ENCODE assay signal across 12 cellular contexts in genomic region chr13:50393641-50394040, GRCh38.
A peak's percentile ranks its signal among the peaks of the same experiment; 100 is the strongest.
DNase-seq lines count a peak whose midpoint lies in the region; ATAC-seq, FAIRE-seq and TF ChIP-seq lines count a peak whose summit lies in the region.
"Had no signal": no experiment of that assay in that cellular context is flagged by ENCODE, and none has a peak within 500 bp of the region (broad histone marks: within the 10 kb centered on the region; RNA-seq: fewer than 3 reads in every experiment).

No MANE protein-coding gene starts in this region.

- POLR2A ChIA-PET in IMR-90 (lab: Charles Lee; ENCODE audit: unreplicated experiment): no interaction called here
- POLR2A ChIA-PET in OCI-LY7 (lab: Charles Lee): interaction anchor here (0.5 to 0.7 kb wide), 2 partner anchors 119 to 141 kb away, joined by 3 read pairs; no protein-coding TSS in a partner anchor

- H2BK5ac ChIP-seq in IMR-90 (ENCODE audit: low read depth, low read length, poor library complexity, severe bottlenecking): no peak overlapping the region
- H2BK5ac ChIP-seq in neuronal stem cell (ENCODE audit: low read length): no peak overlapping the region

- no peak overlapping the region for H2AK9ac ChIP-seq in IMR-90 (replicated peaks; ENCODE audit: low read depth, low read length, poor library complexity)

- in situ Hi-C loops in IMR-90 (cut with MboI; ENCODE audit: low sequenced_read_pairs): no loop called here

- no peak for TF ChIP-seq POLR2A in IMR-90 (IDR thresholded peaks at IDR 0.05; ENCODE audit: low read depth, low read length)

- DNase-seq in IMR-90: peak; percentile 30
- DNase-seq in NCI-H2227 treated with DMSO at 0.1 percent for 48 hours (lab: John Stamatoyannopoulos, UW): peak; percentile 48
- DNase-seq in bronchial epithelial cell (ENCODE audit: low read depth): peak; percentile 29
- peak; percentile 30 for DNase-seq in neuronal stem cell (ENCODE audit: low spot score)
- no peak for DNase-seq in OCI-LY7 (ENCODE audit: low spot score)
- DNase-seq in chondrocyte (ENCODE audit: low spot score): no peak
- no peak for DNase-seq in DMS79 (lab: John Stamatoyannopoulos, UW)
- DNase-seq: activated CD4-positive, alpha-beta T cell treated with anti-CD3 and anti-CD28 coated beads, Interleukin-2, amount 10 ng/mL, durations not matched to agents 24 days and 14 days; activated gamma-delta T cell treated with Interleukin-2 at 50 U/mL for 16 hours; COR-L47; stimulated activated CD4-positive, alpha-beta T cell treated with anti-CD3 and anti-CD28 coated beads, Interleukin-4, amount 100 ng/mL, for 4 hours had no signal

- no peaks in the 10 kb centered on the region for H3K9me3 Mint-ChIP-seq in chondrocyte (ENCODE audit: low read depth)
- H3K9me3 Mint-ChIP-seq: activated CD4-positive, alpha-beta T cell treated with anti-CD3 and anti-CD28 coated beads, Interleukin-2, amount 10 ng/mL, durations not matched to agents 24 days and 14 days had no signal

- H3K27ac ChIP-seq in IMR-90 (ENCODE audit: insufficient read depth, low read length): no peak overlapping the region
- no peak overlapping the region for H3K27ac ChIP-seq in neuronal stem cell (replicated peaks; ENCODE audit: low read length)
- H3K27ac ChIP-seq in OCI-LY7 (ENCODE audit: low read depth, low read length, poor library complexity, severe bottlenecking): no peak overlapping the region

- H3K27me3 ChIP-seq in IMR-90 (ENCODE audit: control insufficient read depth, insufficient read depth, low read length) (no peaks in the 10 kb centered on the region), bronchial epithelial cell (ENCODE audit: control insufficient read depth, insufficient read depth, low read length) (no peaks in the 10 kb centered on the region), neuronal stem cell (ENCODE audit: control insufficient read depth in 3 of 3, insufficient read depth in 3 of 3, low read depth in 1 of 3, low read length in 3 of 3) (no peaks in the 10 kb centered on the region)

- peaks cover 11% of the 10 kb centered on the region for H3K4me1 Mint-ChIP-seq in chondrocyte (ENCODE audit: low read depth)
- H3K4me1 Mint-ChIP-seq: activated CD4-positive, alpha-beta T cell treated with anti-CD3 and anti-CD28 coated beads, Interleukin-2, amount 10 ng/mL, durations not matched to agents 24 days and 14 days had no signal

- H3K9me2 ChIP-seq in OCI-LY7 (ENCODE audit: insufficient read depth, low read length): no peaks in the 10 kb centered on the region

- H3K36me3 ChIP-seq in IMR-90 (ENCODE audit: control insufficient read depth, insufficient read depth, low read length) (no peaks in the 10 kb centered on the region), bronchial epithelial cell (ENCODE audit: control insufficient read depth, insufficient read depth, low read length) (no peaks in the 10 kb centered on the region), neuronal stem cell (replicated peaks in 1 of 2; ENCODE audit: control insufficient read depth in 2 of 2, insufficient read depth in 2 of 2, low read length in 2 of 2) (no peaks in the 10 kb centered on the region), OCI-LY7 (ENCODE audit: insufficient read depth, low read length) (no peaks in the 10 kb centered on the region)

- no peaks in the 10 kb centered on the region for H3K79me1 ChIP-seq in IMR-90 (ENCODE audit: low read depth in 1 of 2, low read length in 2 of 2)
- no peaks in the 10 kb centered on the region for H3K79me1 ChIP-seq in neuronal stem cell (ENCODE audit: low read depth, low read length)

- no peaks in the 10 kb centered on the region for H3K36me3 Mint-ChIP-seq in chondrocyte (ENCODE audit: low read depth)

- H3K4me2 ChIP-seq in IMR-90 (ENCODE audit: low read depth, low read length) (no peak overlapping the region), neuronal stem cell (ENCODE audit: insufficient read depth, low read length, poor library complexity, severe bottlenecking) (no peak overlapping the region), OCI-LY7 (ENCODE audit: low read length) (no peak overlapping the region)

- TF ChIP-seq RAD21 in IMR-90 (IDR thresholded peaks at IDR 0.05; ENCODE audit: low read length): no peak

- no peak overlapping the region for H3K9ac ChIP-seq in IMR-90 (ENCODE audit: low read depth, low read length)
- H3K9ac ChIP-seq in neuronal stem cell (ENCODE audit: low read depth, low read length, poor library complexity): no peak overlapping the region

- no peak overlapping the region for H2BK12ac ChIP-seq in neuronal stem cell (ENCODE audit: low read length)

- H3K23ac ChIP-seq in IMR-90 (ENCODE audit: low read depth, low read length) (no peak overlapping the region), neuronal stem cell (ENCODE audit: low read depth, low read length, poor library complexity) (no peak overlapping the region)

- no peak overlapping the region for H2AK5ac ChIP-seq in IMR-90 (ENCODE audit: low read depth, low read length)
- H2AK5ac ChIP-seq in neuronal stem cell (ENCODE audit: low read depth, low read length): no peak overlapping the region

- H3K18ac ChIP-seq in IMR-90 (ENCODE audit: low read depth, low read length) (no peak overlapping the region), neuronal stem cell (ENCODE audit: low read length) (no peak overlapping the region)

- TF ChIP-seq CTCF in IMR-90 (conservative IDR thresholded peaks at IDR 0.05; ENCODE audit: low read depth, low read length) (no peak), bronchial epithelial cell (IDR thresholded peaks at IDR 0.05; ENCODE audit: insufficient read depth, low read length, severe bottlenecking) (no peak), OCI-LY7 (conservative IDR thresholded peaks at IDR 0.05; ENCODE audit: low read length) (no peak), chondrocyte (IDR thresholded peaks at IDR 0.05) (no peak)

- H4K5ac ChIP-seq in IMR-90 (ENCODE audit: low read depth, low read length): no peak overlapping the region

- WGBS in IMR-90 (ENCODE audit: extremely low coverage in 2 of 2, insufficient read length in 1 of 2), 2 experiments: no CpG with 5 or more reads among the region's 6 CpGs
- no CpG with 5 or more reads among the region's 6 CpGs for WGBS in neuronal stem cell (ENCODE audit: extremely low coverage in 2 of 2, insufficient read length in 2 of 2, insufficient replicate concordance in 1 of 2), 2 donors

- H4K8ac ChIP-seq in IMR-90 (ENCODE audit: low read depth in 2 of 2, low read length in 2 of 2) (no peak overlapping the region), neuronal stem cell (ENCODE audit: low read depth, low read length) (no peak overlapping the region)

- H3K27me3 Mint-ChIP-seq in chondrocyte (ENCODE audit: low read depth): no peaks in the 10 kb centered on the region

- H3K14ac ChIP-seq in IMR-90 (replicated peaks; ENCODE audit: low read depth, low read length) (no peak overlapping the region), neuronal stem cell (ENCODE audit: low read length) (no peak overlapping the region)

- intact Hi-C loops in IMR-90 (cut with micrococcal nuclease): no loop called here
- intact Hi-C loops in OCI-LY7 (cut with micrococcal nuclease; ENCODE audit: unreplicated experiment): no loop called here

- no TSS peak for BruUV-seq in IMR-90 (replicated peaks; lab: Mats Ljungman, UMichigan)
- no TSS peak for BruUV-seq in OCI-LY7 (replicated peaks; lab: Mats Ljungman, UMichigan)

- H3K4me1 ChIP-seq in IMR-90 (ENCODE audit: control insufficient read depth, insufficient read depth, low read length): peaks cover 2% of the 10 kb centered on the region; the same call in 1 of the 2 replicates
- peaks cover 7 to 9% of the 10 kb centered on the region in 2 donors for H3K4me1 ChIP-seq in neuronal stem cell (ENCODE audit: control insufficient read depth in 2 of 2, insufficient read depth in 1 of 2, low read depth in 1 of 2, low read length in 2 of 2)
- H3K4me1 ChIP-seq in OCI-LY7 (ENCODE audit: insufficient read depth, low read length, poor library complexity, severe bottlenecking): no peaks in the 10 kb centered on the region

- no peaks in the 10 kb centered on the region for H3K79me2 ChIP-seq in OCI-LY7 (ENCODE audit: insufficient read depth, low read depth, low read length)

- no peak overlapping the region for H4K91ac ChIP-seq in IMR-90 (ENCODE audit: insufficient read depth, low read depth, low read length)
- H4K91ac ChIP-seq in neuronal stem cell (ENCODE audit: low read depth, low read length, poor library complexity): no peak overlapping the region

- H3K9me3 ChIP-seq in IMR-90 (ENCODE audit: control insufficient read depth, insufficient read depth, low read length) (no peaks in the 10 kb centered on the region), neuronal stem cell (replicated peaks in 1 of 2; ENCODE audit: control insufficient read depth in 2 of 2, insufficient read depth in 1 of 2, low read depth in 1 of 2, low read length in 2 of 2) (peaks cover 0 to 4% of the 10 kb centered on the region in 2 donors), OCI-LY7 (ENCODE audit: low read length) (no peaks in the 10 kb centered on the region)

- dilution Hi-C loops in IMR-90 (cut with HindIII; ENCODE audit: low sequenced_read_pairs, unreplicated experiment): no loop called here

- H4K20me1 ChIP-seq in IMR-90 (ENCODE audit: insufficient read depth, low read length) (no peaks in the 10 kb centered on the region), OCI-LY7 (ENCODE audit: insufficient read depth, low read length) (no peaks in the 10 kb centered on the region)

- H3K4me3 Mint-ChIP-seq in chondrocyte (ENCODE audit: unreplicated experiment): no peak overlapping the region
- H3K4me3 Mint-ChIP-seq: activated CD4-positive, alpha-beta T cell treated with anti-CD3 and anti-CD28 coated beads, Interleukin-2, amount 10 ng/mL, durations not matched to agents 24 days and 14 days had no signal

- H3K56ac ChIP-seq in IMR-90 (ENCODE audit: extremely low read depth, insufficient read depth, low read length): no peak overlapping the region

- H2AFZ ChIP-seq in IMR-90 (replicated peaks; ENCODE audit: low read length, poor library complexity) (peak overlapping the region; percentile 2), neuronal stem cell (ENCODE audit: low read length) (no peak overlapping the region), OCI-LY7 (ENCODE audit: low read length) (no peak overlapping the region)

- H2BK120ac ChIP-seq in IMR-90 (ENCODE audit: low read depth, low read length) (no peak overlapping the region), neuronal stem cell (ENCODE audit: low read depth, low read length) (no peak overlapping the region)

- H2BK15ac ChIP-seq in IMR-90 (ENCODE audit: low read depth, low read length) (no peak overlapping the region), neuronal stem cell (ENCODE audit: low read length) (no peak overlapping the region)

- H3K4me3 ChIP-seq in IMR-90 (ENCODE audit: insufficient read depth, low read depth, low read length) (no peak overlapping the region), bronchial epithelial cell (ENCODE audit: low read depth, low read length) (no peak overlapping the region), neuronal stem cell (ENCODE audit: low read length in 2 of 2) (no peak overlapping the region), OCI-LY7 (ENCODE audit: low read depth, low read length, poor library complexity, severe bottlenecking) (no peak overlapping the region)

- H3K27ac Mint-ChIP-seq in chondrocyte (ENCODE audit: unreplicated experiment): no peak overlapping the region
- H3K27ac Mint-ChIP-seq: activated CD4-positive, alpha-beta T cell treated with anti-CD3 and anti-CD28 coated beads, Interleukin-2, amount 10 ng/mL, durations not matched to agents 24 days and 14 days had no signal

- H3K9me1 ChIP-seq in IMR-90 (ENCODE audit: insufficient read depth, low read length): no peaks in the 10 kb centered on the region

- CTCF ChIA-PET in IMR-90 (lab: Yijun Ruan, JAX) (no interaction called here), OCI-LY7 (lab: Charles Lee; ENCODE audit: unreplicated experiment) (no interaction called here)

- ATAC-seq in IMR-90 (ENCODE audit: low read depth): peak; percentile 68
- ATAC-seq in GM19455 (IDR thresholded peaks at IDR 0.05; ENCODE audit: unreplicated experiment): no peak

- no peak overlapping the region for H3K4ac ChIP-seq in IMR-90 (ENCODE audit: low read depth, low read length)
- H3K4ac ChIP-seq in neuronal stem cell (ENCODE audit: low read length): no peak overlapping the region

- no peak for FAIRE-seq in bronchial epithelial cell (lab: Jason Lieb, UNC)

- H2BK20ac ChIP-seq in IMR-90 (ENCODE audit: low read depth, low read length): no peak overlapping the region

Comparison
In these comparisons a context has a peak if more than half of its experiments do, and no peak if none do; other contexts are left out.
1. DNase-seq: peak in IMR-90 (single experiment), NCI-H2227 treated with DMSO at 0.1 percent for 48 hours (single experiment), bronchial epithelial cell (single experiment) and neuronal stem cell (single experiment); none in OCI-LY7 (single experiment), chondrocyte (single experiment) and DMS79 (single experiment).